Comparison of ENCODE assay signal across 8 cellular contexts in the genomic region with DNA sequence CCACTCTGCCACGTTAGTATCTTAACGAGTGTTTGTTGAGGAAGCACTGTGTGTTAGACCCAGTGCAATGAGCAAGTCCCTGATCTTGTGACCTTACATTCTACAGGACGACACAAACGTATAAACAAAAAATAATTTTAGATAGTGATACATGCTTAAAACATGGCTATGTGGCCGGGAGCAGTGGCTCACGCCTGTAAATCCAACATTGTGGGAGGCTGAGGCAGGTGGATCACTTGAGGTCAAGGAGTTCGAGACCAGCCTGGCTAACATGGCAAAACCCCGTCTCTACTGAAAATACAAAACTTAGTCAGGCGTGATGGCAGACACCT. TPM values are rescaled to one million over a fixed set of nuclear protein-coding genes. Genes with fewer than 3 reads are reported as not detected.
DNase-seq lines count a peak whose midpoint lies in the region; ATAC-seq and TF ChIP-seq lines count a peak whose summit lies in the region.

No MANE protein-coding gene starts in this region.

- no TSS peak for BruUV-seq in mammary epithelial cell (replicated peaks; lab: Mats Ljungman, UMichigan)

- no peak overlapping the region for H3K9ac ChIP-seq in mammary epithelial cell (ENCODE audit: insufficient read depth, low read length)

- intact Hi-C loops in Right ventricle myocardium superior (cut with DNase I): no loop called here
- intact Hi-C loops in mammary epithelial cell (cut with micrococcal nuclease): no loop called here
- intact Hi-C loops in head of caudate nucleus (cut with DNase I): no loop called here

- ATAC-seq in Right ventricle myocardium superior (ENCODE audit: poor library complexity): no peak

- DNase-seq in right atrium auricular region (ENCODE audit: low spot score) (no peak), Right ventricle myocardium superior (no peak), mammary epithelial cell (no peak), GM19240 (ENCODE audit: insufficient read length, low spot score) (no peak), head of caudate nucleus (no peak), NCI-H1930 (lab: John Stamatoyannopoulos, UW) (no peak)
- DNase-seq in activated CD4-positive, CD25-positive, alpha-beta regulatory T cell treated with anti-CD3 and anti-CD28 coated beads, Interleukin-2, amount 50 U/mL, for 72 hours: no peak

- peak overlapping the region; percentile 91 for H2AFZ ChIP-seq in mammary epithelial cell (ENCODE audit: low read depth, low read length)

- no peaks in the 10 kb centered on the region for H4K20me1 ChIP-seq in mammary epithelial cell (ENCODE audit: insufficient read depth, low read length)

- H3K9me3 ChIP-seq in right atrium auricular region (no peaks in the 10 kb centered on the region), mammary epithelial cell (replicated peaks; ENCODE audit: insufficient read depth, low read length) (no peaks in the 10 kb centered on the region), mononuclear cell (ENCODE audit: low read depth, low read length) (no peaks in the 10 kb centered on the region)

- H3K4me1 ChIP-seq in right atrium auricular region (peaks cover 0 to 26% of the 10 kb centered on the region in 2 donors), mammary epithelial cell (ENCODE audit: insufficient read depth, low read length) (peaks cover 25% of the 10 kb centered on the region), mononuclear cell (ENCODE audit: insufficient read depth, low read length) (peaks cover 48% of the 10 kb centered on the region)

- dilution Hi-C loops in mammary epithelial cell (cut with HindIII; ENCODE audit: low sequenced_read_pairs): no loop called here

- H3K79me2 ChIP-seq in mammary epithelial cell (ENCODE audit: insufficient read depth, low read length): peaks cover 18% of the 10 kb centered on the region

- in situ Hi-C loops in mammary epithelial cell (cut with MboI; ENCODE audit: low sequenced_read_pairs in 2 of 2): no loop called here

- peak overlapping the region; percentile 69 for H3K4me2 ChIP-seq in mammary epithelial cell (ENCODE audit: insufficient read depth, low read depth, low read length)

- H3K27ac ChIP-seq in right atrium auricular region (peak overlapping the region; percentile 77 to 88), mammary epithelial cell (ENCODE audit: insufficient read depth, low read depth, low read length) (no peak overlapping the region)

- peak overlapping the region in 1 of 2 donors; percentile 63 for H3K4me3 ChIP-seq in right atrium auricular region
- H3K4me3 ChIP-seq in mammary epithelial cell (replicated peaks in 1 of 3; ENCODE audit: insufficient read depth in 1 of 3, low read depth in 2 of 3, low read length in 3 of 3): peak overlapping the region in 2 of 3 experiments; percentile 44 to 47
- peak overlapping the region; percentile 51 for H3K4me3 ChIP-seq in mononuclear cell (ENCODE audit: low read length)

- 75% methylated on average over 9 of the region's 9 CpGs for WGBS in mammary epithelial cell (ENCODE audit: low coverage, missing lambda C conversion rate)

- H3K27me3 ChIP-seq in right atrium auricular region: no peaks in the 10 kb centered on the region
- no peaks in the 10 kb centered on the region for H3K27me3 ChIP-seq in mammary epithelial cell (ENCODE audit: insufficient read depth, low read length)
- H3K27me3 ChIP-seq in mononuclear cell (ENCODE audit: insufficient read depth, low read length): no peaks in the 10 kb centered on the region

- H3K36me3 ChIP-seq in right atrium auricular region (no peaks in the 10 kb centered on the region), mammary epithelial cell (ENCODE audit: insufficient read depth, low read length) (no peaks in the 10 kb centered on the region)

- no peak for TF ChIP-seq CTCF in right atrium auricular region (IDR thresholded peaks at IDR 0.05)
- no peak for TF ChIP-seq CTCF in mammary epithelial cell (conservative IDR thresholded peaks at IDR 0.05 in 1 of 2, IDR thresholded peaks at IDR 0.05 in 1 of 2; ENCODE audit: extremely low read depth in 1 of 2, insufficient read depth in 1 of 2, low read depth in 1 of 2, low read length in 2 of 2)

- CTCF ChIA-PET in mammary epithelial cell (lab: Charles Lee; ENCODE audit: low non-redundant PET): no interaction called here

RNA-seq across cellular contexts. Expression of gene MTX1, which starts 19.6 kb away (rescaled TPM):
- total RNA-seq in right atrium auricular region (10 to 100 TPM; 16.2 to 27.0 TPM), Right ventricle myocardium superior (16.4 TPM), mammary epithelial cell (10 to 100 TPM; 34.2 to 49.3 TPM), mononuclear cell (16.1 TPM)
- 82.0 TPM for polyA plus RNA-seq in mammary epithelial cell
- 31.0 TPM for polyA minus RNA-seq in mammary epithelial cell

RNA-seq across cellular contexts. Expression of gene THBS3, which starts 20.4 kb away (rescaled TPM):
- total RNA-seq in right atrium auricular region: 10 to 100 TPM; 10.9 to 11.2 TPM
- total RNA-seq in Right ventricle myocardium superior: 5.8 TPM
- 10 to 100 TPM; 14.8 to 28.0 TPM for total RNA-seq in mammary epithelial cell
- 10.8 TPM for polyA plus RNA-seq in mammary epithelial cell
- 18.1 TPM for polyA minus RNA-seq in mammary epithelial cell
- total RNA-seq in mononuclear cell: 8.0 TPM

RNA-seq across cellular contexts. Expression of gene ENTREP3, which starts 27.2 kb away (rescaled TPM):
- total RNA-seq in right atrium auricular region (10 to 100 TPM; 14.4 to 15.5 TPM), Right ventricle myocardium superior (13.8 TPM), mammary epithelial cell (10 to 100 TPM; 10.0 to 66.1 TPM), mononuclear cell (2.1 TPM)
- 18.4 TPM for polyA plus RNA-seq in mammary epithelial cell
- polyA minus RNA-seq in mammary epithelial cell: 73.9 TPM

RNA-seq across cellular contexts. Expression of gene SCAMP3, which starts 34.1 kb away (rescaled TPM):
- total RNA-seq in right atrium auricular region (10 to 100 TPM; 77.2 to 77.7 TPM), Right ventricle myocardium superior (56.8 TPM), mammary epithelial cell (10 to 100 TPM; 36.7 to 57.7 TPM), mononuclear cell (17.9 TPM)
- polyA plus RNA-seq in mammary epithelial cell: 90.5 TPM
- polyA minus RNA-seq in mammary epithelial cell: 75.5 TPM

RNA-seq across cellular contexts. Expression of gene CLK2, which starts 45.2 kb away (rescaled TPM):
- total RNA-seq in right atrium auricular region: 10 to 100 TPM in 1 of 2 donors, 1 to 10 TPM in 1; 9.8 to 16.4 TPM
- total RNA-seq in Right ventricle myocardium superior: 18.5 TPM
- total RNA-seq in mammary epithelial cell: 10 to 100 TPM; 21.5 to 41.5 TPM
- polyA plus RNA-seq in mammary epithelial cell: 36.1 TPM
- 93.7 TPM for polyA minus RNA-seq in mammary epithelial cell
- 18.2 TPM for total RNA-seq in mononuclear cell
